In genomic region chr15:89801471-89802205, GRCh38 we compare ENCODE assay signal across 1 cellular context.
TF ChIP-seq lines count a peak whose summit lies in the region.

No MANE protein-coding gene starts in this region.

TF ChIP-seq in HepG2, 621 proteins besides CTCF, POLR2A, EP300 and RAD21:
- peak; percentile 50; the same call in 1 of the 2 replicates for TF ChIP-seq RBFOX2 (IDR thresholded peaks at IDR 0.05; ENCODE audit: low read depth, low read length)
- no peak for TF ChIP-seq ZNF282 (IDR thresholded peaks at IDR 0.05; ENCODE audit: partially characterized antibody)
- TF ChIP-seq POLR2AphosphoS5 (IDR thresholded peaks at IDR 0.05; ENCODE audit: low read depth, low read length) = peak; percentile 24; the same call in 1 of the 2 replicates
- TF ChIP-seq RBAK (CRISPR knock-in tag; IDR thresholded peaks at IDR 0.05) = no peak
- TF ChIP-seq ZNF670 (CRISPR knock-in tag; IDR thresholded peaks at IDR 0.05; ENCODE audit: borderline replicate concordance) = no peak
- no peak for TF ChIP-seq ZSCAN29 (CRISPR knock-in tag; conservative IDR thresholded peaks at IDR 0.05)
- TF ChIP-seq AGO2 (optimal IDR thresholded peaks at IDR 0.05; ENCODE audit: low read depth, low read length) = peak; percentile 78
